ENCODE assay signal across 7 cellular contexts in the genomic region with DNA sequence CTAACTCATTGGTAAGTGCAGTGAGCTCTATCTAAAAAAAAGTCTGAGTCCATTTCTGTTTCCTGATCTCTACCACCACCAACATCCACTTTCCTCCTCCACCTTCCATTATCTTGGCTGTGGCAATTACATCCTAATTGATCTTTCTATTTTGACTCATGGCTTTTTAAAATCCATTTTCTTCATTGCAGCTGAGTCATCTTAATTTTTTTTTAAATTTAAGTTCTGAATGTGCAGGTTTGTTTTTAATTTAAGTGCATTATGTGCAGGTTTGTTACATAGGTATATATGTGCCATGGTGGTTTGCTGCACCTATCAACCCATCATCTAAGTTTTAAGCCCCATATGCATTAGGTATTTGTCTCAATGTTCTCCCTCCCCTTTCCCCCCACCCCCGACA.
"Had no signal": no experiment of that assay in that cellular context is flagged by ENCODE, and none has a peak within 500 bp of the region (broad histone marks: within the 10 kb centered on the region; RNA-seq: fewer than 3 reads in every experiment).

No MANE protein-coding gene starts in this region.

- DNase-seq: GDM1, GF-D8 had no signal

- FAIRE-seq: G401.6, GM12891, GM12892, GM18507, GM19239 had no signal
